16 cellular contexts compared by ENCODE assay signal in genomic region chrX:7027071-7027470, GRCh38.
"Had no signal": no experiment of that assay in that cellular context is flagged by ENCODE, and none has a peak within 500 bp of the region (broad histone marks: within the 10 kb centered on the region; RNA-seq: fewer than 3 reads in every experiment).

No MANE protein-coding gene starts in this region.

- H3K4me3 ChIP-seq: prostate gland, uterus had no signal

- H3K36me3 ChIP-seq: prostate gland, uterus, WERI-Rb-1 had no signal

- H3K9me3 ChIP-seq: prostate gland, uterus had no signal

- DNase-seq: activated CD4-positive, alpha-beta T cell treated with anti-CD3 and anti-CD28 coated beads, Interleukin-2, amount 10 ng/mL, durations not matched to agents 7 days and 5 days; activated CD4-positive, CD25-positive, alpha-beta regulatory T cell treated with anti-CD3 and anti-CD28 coated beads, Interleukin-2, amount 50 U/mL, for 72 hours; activated CD8-positive, alpha-beta memory T cell treated with anti-CD3 and anti-CD28 coated beads, Interleukin-2, amount 10 ng/mL, durations not matched to agents 7 days and 5 days; activated CD8-positive, alpha-beta T cell treated with anti-CD3 and anti-CD28 coated beads for 36 hours; activated effector memory CD4-positive, alpha-beta T cell treated with anti-CD3 and anti-CD28 coated beads, Interleukin-2, amount 50 U/mL, for 16 hours; activated naive CD4-positive, alpha-beta T cell treated with anti-CD3 and anti-CD28 coated beads, Interleukin-2, amount 10 ng/mL, durations not matched to agents 7 days and 5 days; activated T-cell treated with anti-CD3 and anti-CD28 coated beads for 4 hours; amygdala; cerebellar nuclear complex; cortex of kidney; immature natural killer cell; midbrain; stimulated activated CD4-positive, alpha-beta T cell treated with anti-CD3 and anti-CD28 coated beads, Interleukin-4, amount 100 ng/mL, for 24 hours; uterus; WERI-Rb-1 had no signal

- H3K4me1 ChIP-seq: prostate gland, uterus had no signal

- ATAC-seq: activated CD8-positive, alpha-beta memory T cell treated with anti-CD3 and anti-CD28 coated beads, Interleukin-2, amount 10 ng/mL, durations not matched to agents 7 days and 5 days; activated CD8-positive, alpha-beta T cell treated with anti-CD3 and anti-CD28 coated beads for 36 hours had no signal
